11 cellular contexts compared by ENCODE assay signal in the genomic region with DNA sequence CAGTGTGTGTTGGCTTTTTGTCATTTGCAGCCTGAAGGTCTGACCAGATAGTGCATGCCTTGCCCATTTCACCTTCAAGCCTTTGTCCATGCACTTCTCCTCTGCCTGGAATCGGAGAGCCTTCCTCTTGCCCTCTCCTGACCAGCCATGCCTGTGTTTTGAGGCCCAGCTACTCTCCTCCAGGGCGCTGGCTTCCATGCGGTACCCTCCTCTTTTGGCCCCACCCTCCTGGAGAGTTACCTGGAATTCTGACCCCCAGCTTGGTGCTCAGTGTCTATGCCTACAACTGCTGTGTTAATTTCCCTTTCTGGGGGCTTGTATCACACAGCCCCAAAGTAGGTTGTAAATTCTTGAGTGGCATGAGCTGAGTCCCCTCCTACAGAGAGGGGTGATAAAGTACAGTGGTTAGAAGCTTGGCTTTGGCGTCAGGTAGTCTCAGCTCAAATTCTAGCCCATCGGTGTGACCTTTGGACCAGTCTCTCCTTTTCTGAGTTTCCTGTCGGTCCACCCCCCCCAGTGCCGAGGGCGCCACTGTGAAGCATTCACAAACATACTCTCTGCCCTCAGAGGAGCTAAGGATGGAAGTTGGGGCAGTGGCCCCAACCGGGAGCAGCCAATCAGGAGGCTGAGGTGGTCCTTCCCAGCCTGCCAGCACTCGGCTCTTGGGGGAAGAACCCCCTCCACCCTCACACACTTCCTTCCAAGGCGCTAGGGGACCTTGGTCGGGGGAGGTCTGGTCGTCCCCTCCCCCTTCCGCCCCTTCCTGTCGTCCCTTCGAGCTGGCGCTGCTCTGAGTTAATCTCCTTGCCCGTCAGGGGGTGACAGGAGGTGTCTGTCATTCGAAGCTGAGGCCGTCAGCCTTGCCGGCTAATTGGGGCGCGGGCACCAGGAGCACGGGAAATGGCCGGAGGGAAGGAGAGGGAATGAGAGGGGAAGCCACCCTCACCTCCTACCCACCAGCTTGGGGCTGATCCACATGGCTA. TPM values are rescaled to one million over a fixed set of nuclear protein-coding genes. Genes with fewer than 3 reads are reported as not detected.
A peak's percentile ranks its signal among the peaks of the same experiment; 100 is the strongest.
DNase-seq lines count a peak whose midpoint lies in the region; ATAC-seq and TF ChIP-seq lines count a peak whose summit lies in the region.
"Had no signal": no experiment of that assay in that cellular context is flagged by ENCODE, and none has a peak within 500 bp of the region (broad histone marks: within the 10 kb centered on the region; RNA-seq: fewer than 3 reads in every experiment).

No MANE protein-coding gene starts in this region.

- intact Hi-C loops in uterus (cut with DNase I; ENCODE audit: low total_unique reads) = no loop called here

- no peak for ATAC-seq in HG03175 (IDR thresholded peaks at IDR 0.05; ENCODE audit: unreplicated experiment)

- H3K27ac ChIP-seq in uterus = no peak overlapping the region
- H3K27ac ChIP-seq: adrenal gland, KMS-11, thoracic aorta had no signal

- H3K4me3 Mint-ChIP-seq in nephron = peak overlapping the region in 2 of 3 experiments; percentile 29 to 47

- no peaks in the 10 kb centered on the region for H3K36me3 Mint-ChIP-seq in nephron (ENCODE audit: low read depth)

- H3K4me1 Mint-ChIP-seq in nephron = peaks cover 52% of the 10 kb centered on the region

- H3K36me3 ChIP-seq in uterus = no peaks in the 10 kb centered on the region
- H3K36me3 ChIP-seq: adrenal gland, thoracic aorta had no signal

- TF ChIP-seq POLR2A in uterus (IDR thresholded peaks at IDR 0.05) = no peak

- H3K9me3 ChIP-seq in uterus = no peaks in the 10 kb centered on the region
- H3K9me3 ChIP-seq: adrenal gland, thoracic aorta had no signal

- no peaks in the 10 kb centered on the region for H3K9me3 Mint-ChIP-seq in nephron

- H3K4me1 ChIP-seq in uterus = peaks cover 0 to 26% of the 10 kb centered on the region in 2 donors

- DNase-seq in DMS53 treated with DMSO at 0.1 percent for 48 hours (lab: John Stamatoyannopoulos, UW; ENCODE audit: unreplicated experiment) (peak; percentile 46), LoVo (ENCODE audit: low spot score) (peak; percentile 21), cerebellar cortex (ENCODE audit: low spot score) (peak; percentile 93), NCI-H226 (no peak), uterus (no peak), Ammon's horn (ENCODE audit: low spot score) (no peak)

- H3K4me3 ChIP-seq in uterus = no peak overlapping the region
- H3K4me3 ChIP-seq: adrenal gland, thoracic aorta had no signal

- TF ChIP-seq CTCF in nephron (IDR thresholded peaks at IDR 0.05; ENCODE audit: unreplicated experiment in 3 of 3) (no peak), uterus (IDR thresholded peaks at IDR 0.05) (no peak)

- H3K27me3 Mint-ChIP-seq in nephron (ENCODE audit: low read depth) = peaks cover 3% of the 10 kb centered on the region

- H3K27me3 ChIP-seq in uterus = no peaks in the 10 kb centered on the region
- H3K27me3 ChIP-seq: adrenal gland had no signal

- peak overlapping the region; percentile 58 to 94 (median 83) for H3K27ac Mint-ChIP-seq in nephron

RNA-seq across cellular contexts. Expression of gene CXXC5, which starts 52.9 kb away (rescaled TPM):
- 10 to 100 TPM in 3 of 4 donors, 1 to 10 TPM in 1; 3.3 to 51.3 (median 35.0) TPM for total RNA-seq in uterus

Comparison
In these comparisons a context has a peak if more than half of its experiments do, and no peak if none do; other contexts are left out.
1. DNase-seq: peak in DMS53 treated with DMSO at 0.1 percent for 48 hours (single experiment), LoVo (single experiment) and cerebellar cortex (single experiment); none in NCI-H226 (single experiment), uterus (0 of 2) and Ammon's horn (single experiment).